In genomic region chr14:94176808-94177207, GRCh38 we compare ENCODE assay signal across 23 cellular contexts. TPM values are rescaled to one million over a fixed set of nuclear protein-coding genes. Genes with fewer than 3 reads are reported as not detected.
A peak's percentile ranks its signal among the peaks of the same experiment; 100 is the strongest.
DNase-seq lines count a peak whose midpoint lies in the region; ATAC-seq, FAIRE-seq and TF ChIP-seq lines count a peak whose summit lies in the region.
"Had no signal": no experiment of that assay in that cellular context is flagged by ENCODE, and none has a peak within 500 bp of the region (broad histone marks: within the 10 kb centered on the region; RNA-seq: fewer than 3 reads in every experiment).

No MANE protein-coding gene starts in this region.

- H3K27ac ChIP-seq in GM23338 (ENCODE audit: low read depth), result no peak overlapping the region
- no peak overlapping the region for H3K27ac ChIP-seq in HepG2 (ENCODE audit: extremely low read length, insufficient read depth, low read length)
- H3K27ac ChIP-seq: psoas muscle, sigmoid colon, uterus had no signal

- H3K9me2 ChIP-seq in GM23338 (ENCODE audit: insufficient read depth), result no peaks in the 10 kb centered on the region

- no peak for DNase-seq in activated CD4-positive, alpha-beta T cell treated with anti-CD3 and anti-CD28 coated beads, Interleukin-2, amount 10 ng/mL, durations not matched to agents 7 days and 5 days
- DNase-seq in activated CD4-positive, alpha-beta T cell treated with anti-CD3 and anti-CD28 coated beads, Interleukin-2, amount 50 U/mL, for 1 hour, result no peak
- no peak for DNase-seq in GM23338 (ENCODE audit: low spot score)
- no peak for DNase-seq in activated T-helper 1 cell treated with anti-CD3 and anti-CD28 coated beads, Interleukin-12 subunit alpha, Interleukin-12 subunit beta, Interleukin-2, Interleukin-4 antibody, amounts not matched to agents 30 ng/mL and 10 ng/mL and 1 ng/mL, durations not matched to agents 14 hours and 24 hours and 36 hours (ENCODE audit: low spot score)
- no peak for DNase-seq in HepG2 (ENCODE audit: low spot score)
- no peak for DNase-seq in activated CD8-positive, alpha-beta memory T cell treated with anti-CD3 and anti-CD28 coated beads, Interleukin-2, amount 50 U/mL, for 48 hours
- DNase-seq in ecto neural progenitor cell (ENCODE audit: low spot score), result no peak
- DNase-seq: amniotic stem cell; DMS79; immature natural killer cell; NCI-H146; NCI-H82; psoas muscle; sigmoid colon; stimulated activated CD4-positive, alpha-beta T cell treated with anti-CD3 and anti-CD28 coated beads, Interleukin-12 subunit alpha, Interleukin-12 subunit beta, amount 100 ng/mL, for 4 hours; stimulated activated CD4-positive, alpha-beta T cell treated with anti-CD3 and anti-CD28 coated beads, Interleukin-2, amount 100 ng/mL, for 48 hours; stimulated activated naive CD8-positive, alpha-beta T cell treated with anti-CD3 and anti-CD28 coated beads, Interleukin-15, amount 100 ng/mL, for 72 hours; uterus had no signal

- POLR2A ChIA-PET in activated CD4-positive, alpha-beta T cell treated with anti-CD3 and anti-CD28 coated beads, Interleukin-2, amount 10 ng/mL, durations not matched to agents 7 days and 5 days (lab: Charles Lee), result no interaction called here
- POLR2A ChIA-PET in HepG2 (lab: Yijun Ruan, JAX), result no interaction called here

- in situ Hi-C loops in HepG2 (cut with HindIII; ENCODE audit: extremely low pct_ligation_motif_present, low pct_unique_long_range_greater_than_20kb), result no loop called here

- no peak overlapping the region for H2AFZ ChIP-seq in GM23338
- no peak overlapping the region for H2AFZ ChIP-seq in HepG2 (ENCODE audit: low read length)

- no peaks in the 10 kb centered on the region for H3K36me3 Mint-ChIP-seq in activated CD4-positive, alpha-beta T cell treated with anti-CD3 and anti-CD28 coated beads, Interleukin-2, amount 10 ng/mL, durations not matched to agents 7 days and 5 days (ENCODE audit: low read depth)
- peaks cover 3% of the 10 kb centered on the region; the same call in 1 of the 3 replicates for H3K36me3 Mint-ChIP-seq in GM23338 (ENCODE audit: low read depth)
- H3K36me3 Mint-ChIP-seq in activated T-helper 1 cell treated with anti-CD3 and anti-CD28 coated beads, Interleukin-12 subunit alpha, Interleukin-12 subunit beta, Interleukin-2, Interleukin-4 antibody, amounts not matched to agents 30 ng/mL and 10 ng/mL and 1 ng/mL, durations not matched to agents 14 hours and 24 hours and 36 hours (ENCODE audit: low read depth), result peaks cover 2% of the 10 kb centered on the region
- H3K36me3 Mint-ChIP-seq: immature natural killer cell had no signal

- no peaks in the 10 kb centered on the region for H3K36me3 ChIP-seq in GM23338 (ENCODE audit: insufficient read depth)
- no peaks in the 10 kb centered on the region for H3K36me3 ChIP-seq in HepG2 (replicated peaks in 1 of 2; ENCODE audit: control insufficient read depth in 1 of 2, insufficient read depth in 2 of 2, low read length in 2 of 2)
- H3K36me3 ChIP-seq: sigmoid colon, uterus had no signal

- H3K9me3 Mint-ChIP-seq in activated CD4-positive, alpha-beta T cell treated with anti-CD3 and anti-CD28 coated beads, Interleukin-2, amount 10 ng/mL, durations not matched to agents 7 days and 5 days, result no peaks in the 10 kb centered on the region
- no peaks in the 10 kb centered on the region; the same call in 2 of the 3 replicates for H3K9me3 Mint-ChIP-seq in GM23338
- H3K9me3 Mint-ChIP-seq in activated T-helper 1 cell treated with anti-CD3 and anti-CD28 coated beads, Interleukin-12 subunit alpha, Interleukin-12 subunit beta, Interleukin-2, Interleukin-4 antibody, amounts not matched to agents 30 ng/mL and 10 ng/mL and 1 ng/mL, durations not matched to agents 14 hours and 24 hours and 36 hours, result no peaks in the 10 kb centered on the region
- H3K9me3 Mint-ChIP-seq: stimulated activated naive CD8-positive, alpha-beta T cell treated with anti-CD3 and anti-CD28 coated beads, Interleukin-15, amount 100 ng/mL, for 72 hours had no signal

- TF ChIP-seq POLR2A in HepG2 (IDR thresholded peaks at IDR 0.05; ENCODE audit: insufficient read depth in 1 of 2, low read depth in 2 of 2, low read length in 2 of 2), result no peak

- intact Hi-C loops in activated T-helper 1 cell treated with anti-CD3 and anti-CD28 coated beads, Interleukin-12 subunit alpha, Interleukin-12 subunit beta, Interleukin-2, Interleukin-4 antibody, amounts not matched to agents 30 ng/mL and 10 ng/mL and 1 ng/mL, durations not matched to agents 14 hours and 24 hours and 36 hours (cut with micrococcal nuclease), result loop anchor here (2.0 to 10.0 kb wide), 4 partner anchors 14 to 845 kb away; partner anchors contain the start of genes BTBD7 and OTUB2
- intact Hi-C loops in HepG2 (cut with micrococcal nuclease; ENCODE audit: unreplicated experiment), result no loop called here

- H3K27ac Mint-ChIP-seq in activated CD4-positive, alpha-beta T cell treated with anti-CD3 and anti-CD28 coated beads, Interleukin-2, amount 10 ng/mL, durations not matched to agents 7 days and 5 days, result peak overlapping the region; percentile 65
- H3K27ac Mint-ChIP-seq in GM23338, result no peak overlapping the region
- H3K27ac Mint-ChIP-seq in activated T-helper 1 cell treated with anti-CD3 and anti-CD28 coated beads, Interleukin-12 subunit alpha, Interleukin-12 subunit beta, Interleukin-2, Interleukin-4 antibody, amounts not matched to agents 30 ng/mL and 10 ng/mL and 1 ng/mL, durations not matched to agents 14 hours and 24 hours and 36 hours, result no peak overlapping the region
- H3K27ac Mint-ChIP-seq: CD14-positive monocyte; immature natural killer cell; memory B cell; stimulated activated naive CD8-positive, alpha-beta T cell treated with anti-CD3 and anti-CD28 coated beads, Interleukin-15, amount 100 ng/mL, for 72 hours had no signal

- no peak for ATAC-seq in GM23338
- ATAC-seq in HepG2, result no peak
- ATAC-seq in GM18861 (IDR thresholded peaks at IDR 0.05; ENCODE audit: unreplicated experiment), result no peak
- ATAC-seq: psoas muscle; stimulated activated naive CD8-positive, alpha-beta T cell treated with anti-CD3 and anti-CD28 coated beads, Interleukin-15, amount 100 ng/mL, for 72 hours had no signal

- H3K9me3 ChIP-seq in HepG2 (ENCODE audit: low read length), result no peaks in the 10 kb centered on the region
- H3K9me3 ChIP-seq: psoas muscle, sigmoid colon, uterus had no signal

- CTCF ChIA-PET in activated CD4-positive, alpha-beta T cell treated with anti-CD3 and anti-CD28 coated beads, Interleukin-2, amount 10 ng/mL, durations not matched to agents 7 days and 5 days (lab: Charles Lee), result no interaction called here
- CTCF ChIA-PET in HepG2 (lab: Yijun Ruan, JAX; ENCODE audit: low intra/inter-chr PET ratio, low total read pairs), result no interaction called here

- TF ChIP-seq EP300 in HepG2 (IDR thresholded peaks at IDR 0.05; ENCODE audit: low read depth in 2 of 2, low read length in 2 of 2) (no peak), HepG2 (CRISPR knock-in tag; IDR thresholded peaks at IDR 0.05; ENCODE audit: borderline replicate concordance) (no peak)

- TSS peak; percentile 42 for BruUV-seq in HepG2 (replicated peaks; lab: Mats Ljungman, UMichigan)

- TF ChIP-seq RAD21 in HepG2 (CRISPR knock-in tag; IDR thresholded peaks at IDR 0.05), result no peak

- H4K20me1 ChIP-seq in GM23338 (replicated peaks; ENCODE audit: insufficient read depth) (no peaks in the 10 kb centered on the region), HepG2 (ENCODE audit: insufficient read depth, low read length) (no peaks in the 10 kb centered on the region)

- peak; percentile 15 for FAIRE-seq in HepG2 (lab: Jason Lieb, UNC)
- FAIRE-seq: A204.1, G401.6 had no signal

- TF ChIP-seq CTCF in GM23338 (conservative IDR thresholded peaks at IDR 0.05; ENCODE audit: low read depth in 2 of 2), result no peak
- no peak for TF ChIP-seq CTCF in HepG2 (CRISPR knock-in tag; IDR thresholded peaks at IDR 0.05)

- peaks cover 32% of the 10 kb centered on the region for H3K27me3 ChIP-seq in GM23338 (ENCODE audit: insufficient read depth)
- peaks cover 0 to 3% of the 10 kb centered on the region in 2 experiments; a peak in 3 of 5 replicates for H3K27me3 ChIP-seq in HepG2 (ENCODE audit: control insufficient read depth in 1 of 2, insufficient read depth in 2 of 2, low read length in 2 of 2)

- peaks cover 42% of the 10 kb centered on the region for H3K4me1 Mint-ChIP-seq in activated CD4-positive, alpha-beta T cell treated with anti-CD3 and anti-CD28 coated beads, Interleukin-2, amount 10 ng/mL, durations not matched to agents 7 days and 5 days
- H3K4me1 Mint-ChIP-seq in GM23338, result peaks cover 39% of the 10 kb centered on the region
- peaks cover 28% of the 10 kb centered on the region for H3K4me1 Mint-ChIP-seq in activated T-helper 1 cell treated with anti-CD3 and anti-CD28 coated beads, Interleukin-12 subunit alpha, Interleukin-12 subunit beta, Interleukin-2, Interleukin-4 antibody, amounts not matched to agents 30 ng/mL and 10 ng/mL and 1 ng/mL, durations not matched to agents 14 hours and 24 hours and 36 hours (ENCODE audit: low read depth)

- no peak overlapping the region for H3K4me3 ChIP-seq in GM23338
- H3K4me3 ChIP-seq in HepG2 (replicated peaks in 1 of 3; ENCODE audit: insufficient read depth in 1 of 3, low read depth in 2 of 3, low read length in 3 of 3), result no peak overlapping the region; a peak in 1 of 6 replicates
- H3K4me3 ChIP-seq: psoas muscle, sigmoid colon, uterus had no signal

- H3K4me2 ChIP-seq in GM23338 (no peak overlapping the region), HepG2 (ENCODE audit: low read depth, low read length) (peak overlapping the region; percentile 78)

- H3K79me2 ChIP-seq in GM23338 (replicated peaks; ENCODE audit: insufficient read depth) (peaks cover 4% of the 10 kb centered on the region; the same call in 1 of the 2 replicates), HepG2 (ENCODE audit: insufficient read depth, low read length) (peaks cover 18% of the 10 kb centered on the region)

- peaks cover 4% of the 10 kb centered on the region; the same call in 1 of the 2 replicates for H3F3A ChIP-seq in GM23338 (replicated peaks; ENCODE audit: low read depth)

- WGBS in HepG2 (ENCODE audit: low lambda C conversion rate), result 53% methylated on average over 3 of the region's 3 CpGs

- peaks cover 53% of the 10 kb centered on the region for H3K27me3 Mint-ChIP-seq in activated CD4-positive, alpha-beta T cell treated with anti-CD3 and anti-CD28 coated beads, Interleukin-2, amount 10 ng/mL, durations not matched to agents 7 days and 5 days
- peaks cover 9% of the 10 kb centered on the region for H3K27me3 Mint-ChIP-seq in GM23338 (ENCODE audit: insufficient read depth, low read depth, poor library complexity)
- peaks cover 43% of the 10 kb centered on the region for H3K27me3 Mint-ChIP-seq in activated T-helper 1 cell treated with anti-CD3 and anti-CD28 coated beads, Interleukin-12 subunit alpha, Interleukin-12 subunit beta, Interleukin-2, Interleukin-4 antibody, amounts not matched to agents 30 ng/mL and 10 ng/mL and 1 ng/mL, durations not matched to agents 14 hours and 24 hours and 36 hours (ENCODE audit: insufficient read depth)

- no peak overlapping the region for H3K4me3 Mint-ChIP-seq in activated CD4-positive, alpha-beta T cell treated with anti-CD3 and anti-CD28 coated beads, Interleukin-2, amount 10 ng/mL, durations not matched to agents 7 days and 5 days
- 0 out of 3 replicates have a peak overlapping the region, but pooled peaks have one; percentile 2 for H3K4me3 Mint-ChIP-seq in GM23338
- H3K4me3 Mint-ChIP-seq in activated T-helper 1 cell treated with anti-CD3 and anti-CD28 coated beads, Interleukin-12 subunit alpha, Interleukin-12 subunit beta, Interleukin-2, Interleukin-4 antibody, amounts not matched to agents 30 ng/mL and 10 ng/mL and 1 ng/mL, durations not matched to agents 14 hours and 24 hours and 36 hours, result peak overlapping the region; percentile 17
- H3K4me3 Mint-ChIP-seq: immature natural killer cell, memory B cell had no signal

- no peak overlapping the region for H3K9ac ChIP-seq in HepG2 (ENCODE audit: insufficient read depth, low read depth, low read length)

- H3K4me1 ChIP-seq in GM23338 (ENCODE audit: insufficient read depth), result peaks cover 17% of the 10 kb centered on the region
- H3K4me1 ChIP-seq in HepG2 (ENCODE audit: insufficient read depth, low read length), result peaks cover 72% of the 10 kb centered on the region

RNA-seq across cellular contexts. Expression of gene PPP4R4, which starts 2.7 kb away (rescaled TPM):
- 1 to 10 TPM; 3.0 to 3.7 TPM for total RNA-seq in activated CD4-positive, alpha-beta T cell treated with anti-CD3 and anti-CD28 coated beads, Interleukin-2, amount 10 ng/mL, durations not matched to agents 7 days and 5 days
- total RNA-seq in GM23338 (2014; rRNA removed; shearing (Covaris generic)), result 11.1 and 20.9 TPM in 2 replicates
- polyA plus RNA-seq in GM23338 (2016; fragmentation: Nextera tagmentation; extraction: Ambion mirVana) (2.5 and 3.0 TPM in 2 replicates), HepG2 (2011; rRNA removed) (6.9 and 9.5 TPM in 2 replicates)
- 2.2 and 2.4 TPM in 2 replicates for total RNA-seq in activated T-helper 1 cell treated with anti-CD3 and anti-CD28 coated beads, Interleukin-12 subunit alpha, Interleukin-12 subunit beta, Interleukin-2, Interleukin-4 antibody, amounts not matched to agents 30 ng/mL and 10 ng/mL and 1 ng/mL, durations not matched to agents 14 hours and 24 hours and 36 hours
- 19.8 and 21.2 TPM in 2 replicates for total RNA-seq in HepG2 (2016; rRNA removed; fragmentation: Illumina TruSeq; extraction: Trizol)
- total RNA-seq in HepG2 (2016; cell fraction: cytosol; rRNA removed; fragmentation: Illumina TruSeq; extraction: Trizol; ENCODE audit: low read depth), result 11.0 and 11.2 TPM in 2 replicates
- 18.6 and 21.8 TPM in 2 replicates for total RNA-seq in HepG2 (2016; cell fraction: insoluble cytoplasmic fraction; rRNA removed; fragmentation: Illumina TruSeq; extraction: Trizol)
- total RNA-seq in HepG2 (2016; cell fraction: membrane; rRNA removed; fragmentation: Illumina TruSeq; extraction: Trizol), result 22.0 and 22.8 TPM in 2 replicates
- 30.3 and 33.4 TPM in 2 replicates for total RNA-seq in HepG2 (2016; cell fraction: nucleus; rRNA removed; fragmentation: Illumina TruSeq; extraction: Trizol)
- polyA plus RNA-seq in HepG2 (2011; cell fraction: cytosol; rRNA removed), result 3.2 and 4.3 TPM in 2 replicates
- 5.9 and 7.3 TPM in 2 replicates for polyA plus RNA-seq in HepG2 (2011; cell fraction: nucleus; rRNA removed)
- polyA plus RNA-seq in HepG2 (2012), result 6.4 and 9.4 TPM in 2 replicates
- 9.3 and 13.3 TPM in 2 replicates for polyA plus RNA-seq in HepG2 (2016; cell fraction: cytosol; fragmentation: Illumina TruSeq; extraction: Trizol; ENCODE audit: low read depth)
- polyA plus RNA-seq in HepG2 (2016; cell fraction: insoluble cytoplasmic fraction; fragmentation: Illumina TruSeq; extraction: Trizol; ENCODE audit: low read depth), result 20.1 and 21.1 TPM in 2 replicates
- 13.0 and 13.8 TPM in 2 replicates for polyA plus RNA-seq in HepG2 (2016; cell fraction: membrane; fragmentation: Illumina TruSeq; extraction: Trizol; ENCODE audit: low read depth)
- polyA plus RNA-seq in HepG2 (2016; cell fraction: nucleus; fragmentation: Illumina TruSeq; extraction: Trizol; ENCODE audit: insufficient read depth, low read depth), result 21.4 and 24.0 TPM in 2 replicates
- 22.1 TPM in 1 of 2 replicates, not detected in the other for polyA minus RNA-seq in HepG2 (2011; rRNA and poly(A)+ RNA removed; ENCODE audit: low replicate concordance)
- polyA minus RNA-seq in HepG2 (2011; cell fraction: cytosol; rRNA and poly(A)+ RNA removed), result 3.2 and 7.4 TPM in 2 replicates
- polyA minus RNA-seq in HepG2 (2011; cell fraction: nucleus; rRNA and poly(A)+ RNA removed), result 49.6 and 60.8 TPM in 2 replicates
- polyA plus RNA-seq: immature natural killer cell had no signal

RNA-seq across cellular contexts. Expression of gene IFI27L2, which starts 47.4 kb away (rescaled TPM):
- total RNA-seq in activated CD4-positive, alpha-beta T cell treated with anti-CD3 and anti-CD28 coated beads, Interleukin-2, amount 10 ng/mL, durations not matched to agents 7 days and 5 days, result 10 to 100 TPM; 76.0 to 91.3 TPM
- total RNA-seq in GM23338 (2014; rRNA removed; shearing (Covaris generic)), result 16.8 and 23.4 TPM in 2 replicates
- polyA plus RNA-seq in GM23338 (2016; fragmentation: Nextera tagmentation; extraction: Ambion mirVana), result 38.5 and 49.9 TPM in 2 replicates
- total RNA-seq in activated T-helper 1 cell treated with anti-CD3 and anti-CD28 coated beads, Interleukin-12 subunit alpha, Interleukin-12 subunit beta, Interleukin-2, Interleukin-4 antibody, amounts not matched to agents 30 ng/mL and 10 ng/mL and 1 ng/mL, durations not matched to agents 14 hours and 24 hours and 36 hours, result 33.5 and 36.1 TPM in 2 replicates
- 4.3 and 6.0 TPM in 2 replicates for total RNA-seq in HepG2 (2016; rRNA removed; fragmentation: Illumina TruSeq; extraction: Trizol)
- total RNA-seq in HepG2 (2016; cell fraction: cytosol; rRNA removed; fragmentation: Illumina TruSeq; extraction: Trizol; ENCODE audit: low read depth), result 2.5 and 3.2 TPM in 2 replicates
- 5.0 and 5.5 TPM in 2 replicates for total RNA-seq in HepG2 (2016; cell fraction: insoluble cytoplasmic fraction; rRNA removed; fragmentation: Illumina TruSeq; extraction: Trizol)
- 3.6 and 3.7 TPM in 2 replicates for total RNA-seq in HepG2 (2016; cell fraction: membrane; rRNA removed; fragmentation: Illumina TruSeq; extraction: Trizol)
- 1.6 and 1.9 TPM in 2 replicates for total RNA-seq in HepG2 (2016; cell fraction: nucleus; rRNA removed; fragmentation: Illumina TruSeq; extraction: Trizol)
- polyA plus RNA-seq in HepG2 (2011; rRNA removed), result 4.8 and 6.9 TPM in 2 replicates
- 9.7 and 10.5 TPM in 2 replicates for polyA plus RNA-seq in HepG2 (2011; cell fraction: cytosol; rRNA removed)
- polyA plus RNA-seq in HepG2 (2011; cell fraction: nucleus; rRNA removed), result 3.1 and 4.9 TPM in 2 replicates
- polyA plus RNA-seq in HepG2 (2012), result 2.3 and 4.8 TPM in 2 replicates
- polyA plus RNA-seq in HepG2 (2016; cell fraction: cytosol; fragmentation: Illumina TruSeq; extraction: Trizol; ENCODE audit: low read depth), result 3.7 and 4.6 TPM in 2 replicates
- 6.3 and 6.5 TPM in 2 replicates for polyA plus RNA-seq in HepG2 (2016; cell fraction: insoluble cytoplasmic fraction; fragmentation: Illumina TruSeq; extraction: Trizol; ENCODE audit: low read depth)
- polyA plus RNA-seq in HepG2 (2016; cell fraction: membrane; fragmentation: Illumina TruSeq; extraction: Trizol; ENCODE audit: low read depth), result 2.3 and 3.4 TPM in 2 replicates
- 2.8 and 4.6 TPM in 2 replicates for polyA plus RNA-seq in HepG2 (2016; cell fraction: nucleus; fragmentation: Illumina TruSeq; extraction: Trizol; ENCODE audit: insufficient read depth, low read depth)
- 1.5 and 6.0 TPM in 2 replicates for polyA minus RNA-seq in HepG2 (2011; rRNA and poly(A)+ RNA removed; ENCODE audit: low replicate concordance)
- polyA minus RNA-seq in HepG2 (2011; cell fraction: cytosol; rRNA and poly(A)+ RNA removed), result not detected in 2 replicates
- 1.1 TPM in 1 of 2 replicates, not detected in the other for polyA minus RNA-seq in HepG2 (2011; cell fraction: nucleus; rRNA and poly(A)+ RNA removed)
